Comparison of ENCODE assay signal across 12 cellular contexts in genomic region chr1:30753660-30754123, GRCh38. TPM values are rescaled to one million over a fixed set of nuclear protein-coding genes. Genes with fewer than 3 reads are reported as not detected.
DNase-seq lines count a peak whose midpoint lies in the region; ATAC-seq lines count a peak whose summit lies in the region.
"Had no signal": no experiment of that assay in that cellular context is flagged by ENCODE, and none has a peak within 500 bp of the region (broad histone marks: within the 10 kb centered on the region; RNA-seq: fewer than 3 reads in every experiment).

No MANE protein-coding gene starts in this region.

- CTCF ChIA-PET in CD4-positive, alpha-beta memory T cell (lab: Charles Lee; ENCODE audit: partially characterized antibody): interaction anchor here (9.9 to 18.5 kb wide), 3 partner anchors 10 to 33 kb away, joined by 95 to 270 read pairs (median 111); no protein-coding TSS in a partner anchor
- CTCF ChIA-PET in activated CD4-positive, alpha-beta memory T cell treated with anti-CD3 and anti-CD28 coated beads, Interleukin-2, amount 10 ng/mL, durations not matched to agents 7 days and 5 days (lab: Charles Lee): interaction anchor here (1.3 to 8.8 kb wide), 5 partner anchors 9 to 47 kb away, joined by 3 to 117 read pairs (median 22); no protein-coding TSS in a partner anchor

- no peaks in the 10 kb centered on the region for H3K27me3 ChIP-seq in CD4-positive, alpha-beta memory T cell (ENCODE audit: insufficient read depth, low read length)

- peak in 4 of 5 donors; percentile 50 to 56 (median 50) for DNase-seq in CD4-positive, alpha-beta memory T cell
- DNase-seq in activated CD4-positive, alpha-beta memory T cell treated with anti-CD3 and anti-CD28 coated beads, Interleukin-2, amount 10 ng/mL, durations not matched to agents 7 days and 5 days: no peak
- peak in 3 of 10 donors; percentile 55 to 69 (median 67) for DNase-seq in naive thymus-derived CD8-positive, alpha-beta T cell
- DNase-seq in NCI-H345 (lab: John Stamatoyannopoulos, UW) (no peak), hippocampal formation (lab: John Stamatoyannopoulos, UW) (no peak), ecto neural progenitor cell (ENCODE audit: low spot score) (no peak)
- DNase-seq: activated CD4-positive, alpha-beta T cell treated with anti-CD3 and anti-CD28 coated beads, Interleukin-2, amount 50 U/mL, for 4 hours; NCI-H2029 treated with DMSO at 0.1 percent for 48 hours had no signal

- H3K27ac Mint-ChIP-seq in CD4-positive, alpha-beta memory T cell: peak overlapping the region; percentile 95 to 100 (median 98)
- H3K27ac Mint-ChIP-seq in IgD-negative memory B cell: peak overlapping the region; percentile 92 to 99 (median 98)
- peak overlapping the region; percentile 93 for H3K27ac Mint-ChIP-seq in activated CD4-positive, alpha-beta memory T cell treated with anti-CD3 and anti-CD28 coated beads, Interleukin-2, amount 10 ng/mL, durations not matched to agents 7 days and 5 days
- H3K27ac Mint-ChIP-seq in naive thymus-derived CD8-positive, alpha-beta T cell: peak overlapping the region; percentile 90 to 99 (median 99)

- peaks cover 9% of the 10 kb centered on the region for H3K36me3 ChIP-seq in CD4-positive, alpha-beta memory T cell (ENCODE audit: insufficient read depth, low read length)

- H3K4me1 ChIP-seq in CD4-positive, alpha-beta memory T cell (ENCODE audit: insufficient read depth, low read length): peaks cover 84% of the 10 kb centered on the region

- POLR2A ChIA-PET in CD4-positive, alpha-beta memory T cell (lab: Charles Lee; ENCODE audit: partially characterized antibody): interaction anchor here (22.1 kb wide), 1 partner anchor 20 kb away, joined by 1160 read pairs; the partner anchor contains the start of gene MATN1
- POLR2A ChIA-PET in activated CD4-positive, alpha-beta memory T cell treated with anti-CD3 and anti-CD28 coated beads, Interleukin-2, amount 10 ng/mL, durations not matched to agents 7 days and 5 days (lab: Charles Lee): interaction anchor here (0.7 to 12.3 kb wide), 5 partner anchors 8 to 34 kb away, joined by 3 to 341 read pairs (median 8); no protein-coding TSS in a partner anchor
- POLR2A ChIA-PET in naive thymus-derived CD8-positive, alpha-beta T cell (lab: Charles Lee): interaction anchor here (1.3 to 41.4 kb wide), 4 partner anchors 2 to 1573 kb away, joined by 3 to 1432 read pairs (median 720); partner anchors contain the start of genes LAPTM5 and MATN1

- peak overlapping the region; percentile 92 for H3K27ac ChIP-seq in CD4-positive, alpha-beta memory T cell (ENCODE audit: low read depth, low read length)

- H3K9me3 Mint-ChIP-seq in CD4-positive, alpha-beta memory T cell: peaks cover 0 to 7% (median 0%) of the 10 kb centered on the region in 8 donors
- H3K9me3 Mint-ChIP-seq in IgD-negative memory B cell: no peaks in the 10 kb centered on the region
- H3K9me3 Mint-ChIP-seq in activated CD4-positive, alpha-beta memory T cell treated with anti-CD3 and anti-CD28 coated beads, Interleukin-2, amount 10 ng/mL, durations not matched to agents 7 days and 5 days: no peaks in the 10 kb centered on the region
- no peaks in the 10 kb centered on the region for H3K9me3 Mint-ChIP-seq in naive thymus-derived CD8-positive, alpha-beta T cell

- ATAC-seq in naive thymus-derived CD8-positive, alpha-beta T cell: peak; percentile 18 to 24
- no peak for ATAC-seq in GM21717 (IDR thresholded peaks at IDR 0.05; ENCODE audit: unreplicated experiment)

- intact Hi-C loops in CD4-positive, alpha-beta memory T cell (cut with micrococcal nuclease): loop anchor here (10.0 kb wide), 1 partner anchor 311 kb away; the partner anchor contains the start of gene PUM1

- H3K4me3 ChIP-seq in CD4-positive, alpha-beta memory T cell (ENCODE audit: low read length in 2 of 2): peak overlapping the region; percentile 96

- H3K27me3 Mint-ChIP-seq in CD4-positive, alpha-beta memory T cell: no peaks in the 10 kb centered on the region
- H3K27me3 Mint-ChIP-seq in IgD-negative memory B cell: no peaks in the 10 kb centered on the region
- no peaks in the 10 kb centered on the region for H3K27me3 Mint-ChIP-seq in activated CD4-positive, alpha-beta memory T cell treated with anti-CD3 and anti-CD28 coated beads, Interleukin-2, amount 10 ng/mL, durations not matched to agents 7 days and 5 days
- H3K27me3 Mint-ChIP-seq in naive thymus-derived CD8-positive, alpha-beta T cell: no peaks in the 10 kb centered on the region

- peaks cover 53 to 100% (median 69%) of the 10 kb centered on the region in 4 donors for H3K4me1 Mint-ChIP-seq in CD4-positive, alpha-beta memory T cell
- peaks cover 48 to 64% (median 61%) of the 10 kb centered on the region in 3 donors for H3K4me1 Mint-ChIP-seq in IgD-negative memory B cell
- H3K4me1 Mint-ChIP-seq in activated CD4-positive, alpha-beta memory T cell treated with anti-CD3 and anti-CD28 coated beads, Interleukin-2, amount 10 ng/mL, durations not matched to agents 7 days and 5 days: peaks cover 88% of the 10 kb centered on the region
- H3K4me1 Mint-ChIP-seq in naive thymus-derived CD8-positive, alpha-beta T cell: peaks cover 48 to 94% (median 83%) of the 10 kb centered on the region in 4 donors

- peak overlapping the region; percentile 97 to 100 (median 100) for H3K4me3 Mint-ChIP-seq in CD4-positive, alpha-beta memory T cell
- peak overlapping the region; percentile 84 to 100 (median 97) for H3K4me3 Mint-ChIP-seq in IgD-negative memory B cell
- peak overlapping the region; percentile 95 for H3K4me3 Mint-ChIP-seq in activated CD4-positive, alpha-beta memory T cell treated with anti-CD3 and anti-CD28 coated beads, Interleukin-2, amount 10 ng/mL, durations not matched to agents 7 days and 5 days
- H3K4me3 Mint-ChIP-seq in naive thymus-derived CD8-positive, alpha-beta T cell: peak overlapping the region; percentile 92 to 100 (median 98)

- H3K36me3 Mint-ChIP-seq in CD4-positive, alpha-beta memory T cell: peaks cover 31 to 59% of the 10 kb centered on the region in 2 donors
- H3K36me3 Mint-ChIP-seq in IgD-negative memory B cell: peaks cover 11% of the 10 kb centered on the region
- peaks cover 67% of the 10 kb centered on the region for H3K36me3 Mint-ChIP-seq in activated CD4-positive, alpha-beta memory T cell treated with anti-CD3 and anti-CD28 coated beads, Interleukin-2, amount 10 ng/mL, durations not matched to agents 7 days and 5 days (ENCODE audit: low read depth)
- peaks cover 0 to 28% (median 9%) of the 10 kb centered on the region in 3 donors for H3K36me3 Mint-ChIP-seq in naive thymus-derived CD8-positive, alpha-beta T cell

- no peaks in the 10 kb centered on the region for H3K9me3 ChIP-seq in CD4-positive, alpha-beta memory T cell (ENCODE audit: control insufficient read depth in 1 of 2, low read length in 2 of 2)

RNA-seq across cellular contexts. Expression of gene LAPTM5, which starts 3.9 kb away (rescaled TPM):
- total RNA-seq in CD4-positive, alpha-beta memory T cell: 100 to 1,000 TPM; 587 to 608 TPM
- 100 to 1,000 TPM; 563 to 851 TPM for polyA plus RNA-seq in CD4-positive, alpha-beta memory T cell
- 1,002 TPM for polyA plus RNA-seq in IgD-negative memory B cell
- total RNA-seq in activated CD4-positive, alpha-beta memory T cell treated with anti-CD3 and anti-CD28 coated beads, Interleukin-2, amount 10 ng/mL, durations not matched to agents 7 days and 5 days: 100 to 1,000 TPM; 481 to 482 TPM
- 100 to 1,000 TPM; 565 to 585 TPM for total RNA-seq in naive thymus-derived CD8-positive, alpha-beta T cell
- polyA plus RNA-seq in naive thymus-derived CD8-positive, alpha-beta T cell: 100 to 1,000 TPM; 534 to 602 (median 561) TPM

RNA-seq across cellular contexts. Expression of gene MATN1, which starts 30.3 kb away (rescaled TPM):
- total RNA-seq in CD4-positive, alpha-beta memory T cell: under 1 TPM in 1 of 2 experiments, not detected in 1; 0.12 TPM
- 1 to 10 TPM in 1 of 2 donors, under 1 TPM in 1; 0.53 to 1.2 TPM for polyA plus RNA-seq in CD4-positive, alpha-beta memory T cell
- not detected for polyA plus RNA-seq in IgD-negative memory B cell
- not detected for total RNA-seq in activated CD4-positive, alpha-beta memory T cell treated with anti-CD3 and anti-CD28 coated beads, Interleukin-2, amount 10 ng/mL, durations not matched to agents 7 days and 5 days
- total RNA-seq in naive thymus-derived CD8-positive, alpha-beta T cell: under 1 TPM; 0.47 to 0.96 TPM
- under 1 TPM in 1 of 3 donors, not detected in 2; 0.07 TPM for polyA plus RNA-seq in naive thymus-derived CD8-positive, alpha-beta T cell
- total RNA-seq: HT1080, myocyte had no signal

Comparison
In these comparisons a context has a peak if more than half of its experiments do, and no peak if none do; other contexts are left out.
1. DNase-seq: peak in CD4-positive, alpha-beta memory T cell (4 of 5); none in activated CD4-positive, alpha-beta memory T cell treated with anti-CD3 and anti-CD28 coated beads, Interleukin-2, amount 10 ng/mL, durations not matched to agents 7 days and 5 days (single experiment), NCI-H345 (single experiment), hippocampal formation (0 of 2) and ecto neural progenitor cell (single experiment).
2. Peak in every context shown above with its lines, with median percentiles within 50 percentile points of each other: H3K27ac Mint-ChIP-seq and H3K4me3 Mint-ChIP-seq.